26 cellular contexts compared by ENCODE assay signal in genomic region chr2:128775401-128776285, GRCh38.
DNase-seq lines count a peak whose midpoint lies in the region; ATAC-seq and TF ChIP-seq lines count a peak whose summit lies in the region.
"Had no signal": no experiment of that assay in that cellular context is flagged by ENCODE, and none has a peak within 500 bp of the region (broad histone marks: within the 10 kb centered on the region; RNA-seq: fewer than 3 reads in every experiment).

No MANE protein-coding gene starts in this region.

- CTCF ChIA-PET in naive thymus-derived CD4-positive, alpha-beta T cell (lab: Charles Lee) = no interaction called here

- H3K4me1 Mint-ChIP-seq in activated naive CD8-positive, alpha-beta T cell treated with anti-CD3 and anti-CD28 coated beads, Interleukin-2, amount 50 U/mL, for 24 hours = no peaks in the 10 kb centered on the region
- no peaks in the 10 kb centered on the region for H3K4me1 Mint-ChIP-seq in activated naive CD8-positive, alpha-beta T cell treated with anti-CD3 and anti-CD28 coated beads for 36 hours
- H3K4me1 Mint-ChIP-seq in naive thymus-derived CD4-positive, alpha-beta T cell = no peaks in the 10 kb centered on the region
- peaks cover 23% of the 10 kb centered on the region for H3K4me1 Mint-ChIP-seq in type B pancreatic cell (ENCODE audit: unreplicated experiment)
- H3K4me1 Mint-ChIP-seq: activated naive CD4-positive, alpha-beta T cell treated with anti-CD3 and anti-CD28 coated beads, Interleukin-2, amount 50 U/mL, for 24 hours; central memory CD8-positive, alpha-beta T cell; neural crest cell; stimulated activated naive CD8-positive, alpha-beta T cell treated with anti-CD3 and anti-CD28 coated beads, Interleukin-15, amount 100 ng/mL, for 72 hours had no signal

- no peak for DNase-seq in activated naive CD8-positive, alpha-beta T cell treated with anti-CD3 and anti-CD28 coated beads, Interleukin-2, amount 50 U/mL, for 24 hours
- DNase-seq in activated naive CD8-positive, alpha-beta T cell treated with anti-CD3 and anti-CD28 coated beads for 36 hours = no peak
- DNase-seq in colonic mucosa (peak; percentile 6), type B pancreatic cell (ENCODE audit: extremely low spot score, unreplicated experiment) (peak; percentile 52), NCI-H1930 (lab: John Stamatoyannopoulos, UW) (no peak), CD1c-positive myeloid dendritic cell (ENCODE audit: extremely low spot score) (no peak), RPMI8226 (no peak)
- no peak for DNase-seq in naive thymus-derived CD4-positive, alpha-beta T cell
- DNase-seq: ACHN; activated CD4-positive, alpha-beta T cell treated with anti-CD3 and anti-CD28 coated beads for 4 hours; activated T-cell treated with anti-CD3 and anti-CD28 coated beads, Interleukin-2, amount 50 U/mL, for 72 hours; NCI-H1105 treated with DMSO at 0.1 percent for 48 hours; NCI-H2029; NCI-H524 treated with DMSO at 0.1 percent for 48 hours; PC-3; psoas muscle; SHP77; stimulated activated CD8-positive, alpha-beta memory T cell treated with anti-CD3 and anti-CD28 coated beads, Interleukin-4, amount 100 ng/mL, for 48 hours; stimulated activated naive CD8-positive, alpha-beta T cell treated with anti-CD3 and anti-CD28 coated beads, Interleukin-15, amount 100 ng/mL, for 72 hours had no signal

- no peaks in the 10 kb centered on the region for H3K9me3 Mint-ChIP-seq in activated naive CD8-positive, alpha-beta T cell treated with anti-CD3 and anti-CD28 coated beads, Interleukin-2, amount 50 U/mL, for 24 hours
- no peaks in the 10 kb centered on the region for H3K9me3 Mint-ChIP-seq in activated naive CD8-positive, alpha-beta T cell treated with anti-CD3 and anti-CD28 coated beads for 36 hours
- peaks cover 0 to 4% (median 0%) of the 10 kb centered on the region in 11 donors for H3K9me3 Mint-ChIP-seq in naive thymus-derived CD4-positive, alpha-beta T cell
- no peaks in the 10 kb centered on the region for H3K9me3 Mint-ChIP-seq in type B pancreatic cell
- H3K9me3 Mint-ChIP-seq: activated T-cell treated with anti-CD3 and anti-CD28 coated beads, Interleukin-2, amount 50 U/mL, for 72 hours; central memory CD8-positive, alpha-beta T cell; neural crest cell; stimulated activated naive CD8-positive, alpha-beta T cell treated with anti-CD3 and anti-CD28 coated beads, Interleukin-15, amount 100 ng/mL, for 72 hours had no signal

- H3K4me1 ChIP-seq in colonic mucosa = no peaks in the 10 kb centered on the region
- H3K4me1 ChIP-seq in naive thymus-derived CD4-positive, alpha-beta T cell (ENCODE audit: control insufficient read depth in 2 of 2, insufficient read depth in 2 of 2, low read length in 2 of 2) = no peaks in the 10 kb centered on the region
- H3K4me1 ChIP-seq: tibial nerve had no signal

- intact Hi-C loops in colonic mucosa (cut with DNase I) = no loop called here
- intact Hi-C loops in naive thymus-derived CD4-positive, alpha-beta T cell (cut with micrococcal nuclease) = no loop called here

- no peak overlapping the region for H3K27ac Mint-ChIP-seq in activated naive CD8-positive, alpha-beta T cell treated with anti-CD3 and anti-CD28 coated beads, Interleukin-2, amount 50 U/mL, for 24 hours
- no peak overlapping the region for H3K27ac Mint-ChIP-seq in activated naive CD8-positive, alpha-beta T cell treated with anti-CD3 and anti-CD28 coated beads for 36 hours
- H3K27ac Mint-ChIP-seq in naive thymus-derived CD4-positive, alpha-beta T cell = no peak overlapping the region
- H3K27ac Mint-ChIP-seq in type B pancreatic cell = no peak overlapping the region
- H3K27ac Mint-ChIP-seq: activated naive CD4-positive, alpha-beta T cell treated with anti-CD3 and anti-CD28 coated beads, Interleukin-2, amount 50 U/mL, for 24 hours; activated T-cell treated with anti-CD3 and anti-CD28 coated beads, Interleukin-2, amount 50 U/mL, for 72 hours; stimulated activated naive CD8-positive, alpha-beta T cell treated with anti-CD3 and anti-CD28 coated beads, Interleukin-15, amount 100 ng/mL, for 72 hours had no signal

- H3K36me3 ChIP-seq in colonic mucosa = no peaks in the 10 kb centered on the region
- H3K36me3 ChIP-seq in naive thymus-derived CD4-positive, alpha-beta T cell (ENCODE audit: control insufficient read depth in 2 of 3, insufficient read depth in 3 of 3, low read length in 3 of 3) = no peaks in the 10 kb centered on the region
- H3K36me3 ChIP-seq: tibial nerve had no signal

- no peaks in the 10 kb centered on the region for H3K9me3 ChIP-seq in colonic mucosa
- no peaks in the 10 kb centered on the region for H3K9me3 ChIP-seq in naive thymus-derived CD4-positive, alpha-beta T cell (ENCODE audit: control insufficient read depth in 2 of 3, low read length in 3 of 3)
- H3K9me3 ChIP-seq: mucosa of descending colon, psoas muscle, tibial nerve had no signal

- H3K27me3 Mint-ChIP-seq in activated naive CD8-positive, alpha-beta T cell treated with anti-CD3 and anti-CD28 coated beads, Interleukin-2, amount 50 U/mL, for 24 hours = no peaks in the 10 kb centered on the region
- no peaks in the 10 kb centered on the region for H3K27me3 Mint-ChIP-seq in activated naive CD8-positive, alpha-beta T cell treated with anti-CD3 and anti-CD28 coated beads for 36 hours
- H3K27me3 Mint-ChIP-seq in naive thymus-derived CD4-positive, alpha-beta T cell = peaks cover 0 to 7% (median 0%) of the 10 kb centered on the region in 5 donors
- H3K27me3 Mint-ChIP-seq in type B pancreatic cell = peaks cover 7% of the 10 kb centered on the region
- H3K27me3 Mint-ChIP-seq: activated naive CD4-positive, alpha-beta T cell treated with anti-CD3 and anti-CD28 coated beads, Interleukin-2, amount 50 U/mL, for 24 hours; stimulated activated naive CD8-positive, alpha-beta T cell treated with anti-CD3 and anti-CD28 coated beads, Interleukin-15, amount 100 ng/mL, for 72 hours had no signal

- POLR2A ChIA-PET in naive thymus-derived CD4-positive, alpha-beta T cell (lab: Charles Lee) = no interaction called here

- H3K36me3 Mint-ChIP-seq in activated naive CD8-positive, alpha-beta T cell treated with anti-CD3 and anti-CD28 coated beads, Interleukin-2, amount 50 U/mL, for 24 hours (ENCODE audit: low read depth) = no peaks in the 10 kb centered on the region
- no peaks in the 10 kb centered on the region for H3K36me3 Mint-ChIP-seq in activated naive CD8-positive, alpha-beta T cell treated with anti-CD3 and anti-CD28 coated beads for 36 hours
- no peaks in the 10 kb centered on the region for H3K36me3 Mint-ChIP-seq in naive thymus-derived CD4-positive, alpha-beta T cell
- no peaks in the 10 kb centered on the region for H3K36me3 Mint-ChIP-seq in type B pancreatic cell
- H3K36me3 Mint-ChIP-seq: activated naive CD4-positive, alpha-beta T cell treated with anti-CD3 and anti-CD28 coated beads, Interleukin-2, amount 50 U/mL, for 24 hours had no signal

- H3K27ac ChIP-seq in colonic mucosa = no peak overlapping the region
- H3K27ac ChIP-seq in naive thymus-derived CD4-positive, alpha-beta T cell (ENCODE audit: low read depth, low read length) = no peak overlapping the region
- H3K27ac ChIP-seq: psoas muscle, tibial nerve, VCaP had no signal

- H3K27me3 ChIP-seq in colonic mucosa = no peaks in the 10 kb centered on the region
- no peaks in the 10 kb centered on the region for H3K27me3 ChIP-seq in naive thymus-derived CD4-positive, alpha-beta T cell (ENCODE audit: control insufficient read depth in 2 of 2, insufficient read depth in 2 of 2, low read length in 2 of 2)
- H3K27me3 ChIP-seq: tibial nerve had no signal

- no peak overlapping the region for H3K9ac ChIP-seq in colonic mucosa (ENCODE audit: low read depth in 2 of 2, low read length in 2 of 2)

- TF ChIP-seq CTCF in colonic mucosa (IDR thresholded peaks at IDR 0.05) (no peak), type B pancreatic cell (conservative IDR thresholded peaks at IDR 0.05) (no peak)

- no peak overlapping the region for H3K4me3 ChIP-seq in colonic mucosa
- no peak overlapping the region for H3K4me3 ChIP-seq in naive thymus-derived CD4-positive, alpha-beta T cell (ENCODE audit: low read length)
- H3K4me3 ChIP-seq: mucosa of descending colon, psoas muscle, tibial nerve had no signal

- H3K4me3 Mint-ChIP-seq in activated naive CD8-positive, alpha-beta T cell treated with anti-CD3 and anti-CD28 coated beads, Interleukin-2, amount 50 U/mL, for 24 hours = no peak overlapping the region
- no peak overlapping the region for H3K4me3 Mint-ChIP-seq in activated naive CD8-positive, alpha-beta T cell treated with anti-CD3 and anti-CD28 coated beads for 36 hours
- no peak overlapping the region for H3K4me3 Mint-ChIP-seq in naive thymus-derived CD4-positive, alpha-beta T cell
- no peak overlapping the region for H3K4me3 Mint-ChIP-seq in type B pancreatic cell
- H3K4me3 Mint-ChIP-seq: activated naive CD4-positive, alpha-beta T cell treated with anti-CD3 and anti-CD28 coated beads, Interleukin-2, amount 50 U/mL, for 24 hours; activated T-cell treated with anti-CD3 and anti-CD28 coated beads, Interleukin-2, amount 50 U/mL, for 72 hours; central memory CD8-positive, alpha-beta T cell; neural crest cell; stimulated activated naive CD8-positive, alpha-beta T cell treated with anti-CD3 and anti-CD28 coated beads, Interleukin-15, amount 100 ng/mL, for 72 hours had no signal

- ATAC-seq in activated naive CD8-positive, alpha-beta T cell treated with anti-CD3 and anti-CD28 coated beads, Interleukin-2, amount 50 U/mL, for 24 hours = peak; percentile 13
- peak; percentile 11 for ATAC-seq in naive thymus-derived CD4-positive, alpha-beta T cell
- ATAC-seq: activated T-cell treated with anti-CD3 and anti-CD28 coated beads, Interleukin-2, amount 50 U/mL, for 72 hours; HCT116; mucosa of descending colon; PC-3 had no signal

Comparison
In these comparisons a context has a peak if more than half of its experiments do, and no peak if none do; other contexts are left out.
1. DNase-seq: peak in colonic mucosa (single experiment) and type B pancreatic cell (single experiment); none in activated naive CD8-positive, alpha-beta T cell treated with anti-CD3 and anti-CD28 coated beads, Interleukin-2, amount 50 U/mL, for 24 hours (single experiment), activated naive CD8-positive, alpha-beta T cell treated with anti-CD3 and anti-CD28 coated beads for 36 hours (single experiment), naive thymus-derived CD4-positive, alpha-beta T cell (0 of 9), NCI-H1930 (0 of 2), CD1c-positive myeloid dendritic cell (single experiment) and RPMI8226 (single experiment).